12 cellular contexts compared by ENCODE assay signal in the genomic region with DNA sequence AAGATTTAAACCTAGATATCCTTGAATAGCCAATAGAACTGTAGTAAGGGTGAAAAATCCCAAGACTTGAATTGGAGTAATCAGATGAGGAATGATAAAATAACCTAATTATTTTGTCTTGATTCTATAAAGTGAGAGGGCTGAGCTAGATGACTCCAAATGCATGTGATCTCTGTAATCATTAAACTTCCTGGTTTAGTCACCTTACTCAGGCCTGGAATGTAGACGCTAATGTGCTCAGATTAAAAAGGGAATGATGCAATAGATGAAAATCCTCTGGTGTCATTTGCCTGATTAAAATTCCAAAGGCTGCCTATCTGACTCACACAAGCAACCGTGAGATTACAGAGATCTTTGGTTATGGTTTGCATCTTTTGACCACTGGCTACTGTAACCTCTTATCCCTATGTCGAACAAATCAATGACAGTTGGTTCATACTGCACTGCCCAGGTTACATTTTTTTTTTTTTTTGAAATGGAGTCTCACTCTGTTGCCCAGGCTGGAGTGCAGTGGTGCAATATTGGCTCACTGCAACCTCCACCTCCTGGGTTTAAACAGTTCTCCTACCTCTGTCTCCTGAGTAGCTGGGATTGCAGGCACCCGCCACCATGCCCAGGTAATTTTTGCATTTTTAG. TPM values are rescaled to one million over a fixed set of nuclear protein-coding genes. Genes with fewer than 3 reads are reported as not detected.
DNase-seq lines count a peak whose midpoint lies in the region; ATAC-seq and TF ChIP-seq lines count a peak whose summit lies in the region.
"Had no signal": no experiment of that assay in that cellular context is flagged by ENCODE, and none has a peak within 500 bp of the region (broad histone marks: within the 10 kb centered on the region; RNA-seq: fewer than 3 reads in every experiment).

No MANE protein-coding gene starts in this region.

- POLR2A ChIA-PET in activated CD8-positive, alpha-beta T cell treated with anti-CD3 and anti-CD28 coated beads, Interleukin-2, amount 10 ng/mL, durations not matched to agents 7 days and 5 days (lab: Charles Lee): interaction anchor here (0.8 kb wide), 1 partner anchor 12 kb away, joined by 3 read pairs; no protein-coding TSS in a partner anchor
- POLR2A ChIA-PET in activated CD8-positive, alpha-beta T cell treated with anti-CD3 and anti-CD28 coated beads for 36 hours (lab: Charles Lee): no interaction called here

- TF ChIP-seq CTCF in activated CD8-positive, alpha-beta T cell treated with anti-CD3 and anti-CD28 coated beads for 36 hours (IDR thresholded peaks at IDR 0.05): no peak
- TF ChIP-seq CTCF in foreskin fibroblast (IDR thresholded peaks at IDR 0.05; ENCODE audit: low read depth, low read length): no peak
- no peak for TF ChIP-seq CTCF in upper lobe of left lung (IDR thresholded peaks at IDR 0.05)
- TF ChIP-seq CTCF in type B pancreatic cell (conservative IDR thresholded peaks at IDR 0.05): no peak

- ATAC-seq in activated CD8-positive, alpha-beta T cell treated with anti-CD3 and anti-CD28 coated beads, Interleukin-2, amount 10 ng/mL, durations not matched to agents 7 days and 5 days: no peak
- no peak for ATAC-seq in activated CD8-positive, alpha-beta T cell treated with anti-CD3 and anti-CD28 coated beads for 36 hours
- peak; percentile 51 to 59 for ATAC-seq in upper lobe of left lung (ENCODE audit: low FRiP score in 2 of 2)
- ATAC-seq in HG02763 (IDR thresholded peaks at IDR 0.05; ENCODE audit: unreplicated experiment): no peak
- ATAC-seq: GM23338 had no signal

- peak overlapping the region; percentile 12 for H3K27ac Mint-ChIP-seq in activated CD8-positive, alpha-beta T cell treated with anti-CD3 and anti-CD28 coated beads, Interleukin-2, amount 10 ng/mL, durations not matched to agents 7 days and 5 days
- H3K27ac Mint-ChIP-seq in activated CD8-positive, alpha-beta T cell treated with anti-CD3 and anti-CD28 coated beads for 36 hours: no peak overlapping the region
- no peak overlapping the region for H3K27ac Mint-ChIP-seq in type B pancreatic cell
- H3K27ac Mint-ChIP-seq: GM23338 had no signal

- H3K36me3 ChIP-seq in upper lobe of left lung: no peaks in the 10 kb centered on the region
- H3K36me3 ChIP-seq: uterus had no signal

- no peak overlapping the region for H3K4me3 Mint-ChIP-seq in activated CD8-positive, alpha-beta T cell treated with anti-CD3 and anti-CD28 coated beads, Interleukin-2, amount 10 ng/mL, durations not matched to agents 7 days and 5 days
- no peak overlapping the region for H3K4me3 Mint-ChIP-seq in activated CD8-positive, alpha-beta T cell treated with anti-CD3 and anti-CD28 coated beads for 36 hours
- H3K4me3 Mint-ChIP-seq in type B pancreatic cell: no peak overlapping the region
- H3K4me3 Mint-ChIP-seq: GM23338 had no signal

- H3K27me3 ChIP-seq in upper lobe of left lung: no peaks in the 10 kb centered on the region
- H3K27me3 ChIP-seq: uterus had no signal

- no peaks in the 10 kb centered on the region for H3K9me3 Mint-ChIP-seq in activated CD8-positive, alpha-beta T cell treated with anti-CD3 and anti-CD28 coated beads, Interleukin-2, amount 10 ng/mL, durations not matched to agents 7 days and 5 days (ENCODE audit: insufficient read depth)
- no peaks in the 10 kb centered on the region for H3K9me3 Mint-ChIP-seq in activated CD8-positive, alpha-beta T cell treated with anti-CD3 and anti-CD28 coated beads for 36 hours
- H3K9me3 Mint-ChIP-seq in type B pancreatic cell: no peaks in the 10 kb centered on the region
- H3K9me3 Mint-ChIP-seq: GM23338 had no signal

- H3K4me3 ChIP-seq in foreskin fibroblast (ENCODE audit: low read depth in 1 of 2, low read length in 2 of 2): no peak overlapping the region
- H3K4me3 ChIP-seq in upper lobe of left lung: no peak overlapping the region
- H3K4me3 ChIP-seq: GM23338, uterus had no signal

- intact Hi-C loops in activated CD8-positive, alpha-beta T cell treated with anti-CD3 and anti-CD28 coated beads for 36 hours (cut with micrococcal nuclease): no loop called here

- H3K36me3 Mint-ChIP-seq in activated CD8-positive, alpha-beta T cell treated with anti-CD3 and anti-CD28 coated beads, Interleukin-2, amount 10 ng/mL, durations not matched to agents 7 days and 5 days (ENCODE audit: low read depth): no peaks in the 10 kb centered on the region
- no peaks in the 10 kb centered on the region for H3K36me3 Mint-ChIP-seq in activated CD8-positive, alpha-beta T cell treated with anti-CD3 and anti-CD28 coated beads for 36 hours (ENCODE audit: low read depth)
- no peaks in the 10 kb centered on the region for H3K36me3 Mint-ChIP-seq in type B pancreatic cell

- H3K4me1 ChIP-seq in upper lobe of left lung: peaks cover 3 to 34% (median 19%) of the 10 kb centered on the region in 4 donors

- peak overlapping the region in 2 of 4 donors; percentile 27 to 56 for H3K27ac ChIP-seq in upper lobe of left lung
- H3K27ac ChIP-seq: uterus had no signal

- TF ChIP-seq POLR2A in upper lobe of left lung (IDR thresholded peaks at IDR 0.05): no peak

- peak in 1 of 4 donors; percentile 34 for TF ChIP-seq EP300 in upper lobe of left lung (IDR thresholded peaks at IDR 0.05)

- WGBS in upper lobe of left lung, 2 donors: 70 to 76% methylated on average over 4 of the region's 4 CpGs

- no peaks in the 10 kb centered on the region for H3K9me3 ChIP-seq in upper lobe of left lung
- H3K9me3 ChIP-seq: uterus had no signal

- no peak for DNase-seq in activated CD8-positive, alpha-beta T cell treated with anti-CD3 and anti-CD28 coated beads, Interleukin-2, amount 10 ng/mL, durations not matched to agents 7 days and 5 days
- DNase-seq in activated CD8-positive, alpha-beta T cell treated with anti-CD3 and anti-CD28 coated beads for 36 hours: no peak
- DNase-seq in SW 1271 (lab: John Stamatoyannopoulos, UW) (peak; percentile 22 to 78), foreskin fibroblast (peak; percentile 76 to 89), upper lobe of left lung (no peak), cerebellar cortex (ENCODE audit: low spot score) (no peak), type B pancreatic cell (ENCODE audit: extremely low spot score, unreplicated experiment) (no peak)
- DNase-seq: AML-193, NCI-H446, uterus had no signal

- H3K27me3 Mint-ChIP-seq in activated CD8-positive, alpha-beta T cell treated with anti-CD3 and anti-CD28 coated beads, Interleukin-2, amount 10 ng/mL, durations not matched to agents 7 days and 5 days (ENCODE audit: low read depth): no peaks in the 10 kb centered on the region
- no peaks in the 10 kb centered on the region for H3K27me3 Mint-ChIP-seq in activated CD8-positive, alpha-beta T cell treated with anti-CD3 and anti-CD28 coated beads for 36 hours
- H3K27me3 Mint-ChIP-seq in type B pancreatic cell: peaks cover 7% of the 10 kb centered on the region

- peaks cover 45% of the 10 kb centered on the region for H3K4me1 Mint-ChIP-seq in activated CD8-positive, alpha-beta T cell treated with anti-CD3 and anti-CD28 coated beads, Interleukin-2, amount 10 ng/mL, durations not matched to agents 7 days and 5 days (ENCODE audit: low read depth)
- H3K4me1 Mint-ChIP-seq in activated CD8-positive, alpha-beta T cell treated with anti-CD3 and anti-CD28 coated beads for 36 hours (ENCODE audit: low read depth): peaks cover 29% of the 10 kb centered on the region
- peaks cover 14% of the 10 kb centered on the region for H3K4me1 Mint-ChIP-seq in type B pancreatic cell (ENCODE audit: unreplicated experiment)

- CTCF ChIA-PET in activated CD8-positive, alpha-beta T cell treated with anti-CD3 and anti-CD28 coated beads, Interleukin-2, amount 10 ng/mL, durations not matched to agents 7 days and 5 days (lab: Charles Lee): interaction anchor here (0.9 to 6.0 kb wide), 2 partner anchors 9 to 13 kb away, joined by 3 to 37 read pairs; no protein-coding TSS in a partner anchor
- CTCF ChIA-PET in activated CD8-positive, alpha-beta T cell treated with anti-CD3 and anti-CD28 coated beads for 36 hours (lab: Charles Lee): no interaction called here

RNA-seq across cellular contexts. Expression of a gene that starts 2.9 kb away (rescaled TPM):
- 1 to 10 TPM; 1.4 to 1.8 TPM for total RNA-seq in activated CD8-positive, alpha-beta T cell treated with anti-CD3 and anti-CD28 coated beads, Interleukin-2, amount 10 ng/mL, durations not matched to agents 7 days and 5 days
- total RNA-seq in activated CD8-positive, alpha-beta T cell treated with anti-CD3 and anti-CD28 coated beads for 36 hours: under 1 TPM in 1 of 2 experiments, not detected in 1; 0.40 TPM
- total RNA-seq in upper lobe of left lung (10 to 100 TPM in 2 of 6 donors, 1 to 10 TPM in 4; 3.2 to 12.6 (median 7.5) TPM), type B pancreatic cell (ENCODE audit: low replicate concordance) (2.4 and 8.0 TPM in 2 replicates)

RNA-seq across cellular contexts. Expression of a gene that starts 37.2 kb away (rescaled TPM):
- 10 to 100 TPM; 35.5 to 36.8 TPM for total RNA-seq in activated CD8-positive, alpha-beta T cell treated with anti-CD3 and anti-CD28 coated beads, Interleukin-2, amount 10 ng/mL, durations not matched to agents 7 days and 5 days
- 10 to 100 TPM; 37.6 to 42.7 TPM for total RNA-seq in activated CD8-positive, alpha-beta T cell treated with anti-CD3 and anti-CD28 coated beads for 36 hours
- total RNA-seq in upper lobe of left lung (10 to 100 TPM; 17.0 to 47.1 (median 21.5) TPM), type B pancreatic cell (ENCODE audit: low replicate concordance) (30.7 and 36.6 TPM in 2 replicates)

Comparison
In these comparisons a context has a peak if more than half of its experiments do, and no peak if none do; other contexts are left out.
1. ATAC-seq: peak in upper lobe of left lung (2 of 2); none in activated CD8-positive, alpha-beta T cell treated with anti-CD3 and anti-CD28 coated beads, Interleukin-2, amount 10 ng/mL, durations not matched to agents 7 days and 5 days (single experiment), activated CD8-positive, alpha-beta T cell treated with anti-CD3 and anti-CD28 coated beads for 36 hours (single experiment) and HG02763 (single experiment).
2. DNase-seq: peak in SW 1271 (2 of 2) and foreskin fibroblast (2 of 2); none in activated CD8-positive, alpha-beta T cell treated with anti-CD3 and anti-CD28 coated beads, Interleukin-2, amount 10 ng/mL, durations not matched to agents 7 days and 5 days (single experiment), activated CD8-positive, alpha-beta T cell treated with anti-CD3 and anti-CD28 coated beads for 36 hours (single experiment), upper lobe of left lung (0 of 2), cerebellar cortex (single experiment) and type B pancreatic cell (single experiment).